8 cellular contexts compared by ENCODE assay signal in genomic region chr16:1959269-1960039, GRCh38. TPM values are rescaled to one million over a fixed set of nuclear protein-coding genes. Genes with fewer than 3 reads are reported as not detected.
DNase-seq lines count a peak whose midpoint lies in the region; ATAC-seq and TF ChIP-seq lines count a peak whose summit lies in the region.

Gene NDUFB10, plus strand, starts transcription at chr16:1959538. Its CDS starts 87 bp downstream, at chr16:1959625.

- peak; percentile 93 for TF ChIP-seq CTCF in 22Rv1 (IDR thresholded peaks at IDR 0.05)
- peak; percentile 81 for TF ChIP-seq CTCF in VCaP (conservative IDR thresholded peaks at IDR 0.05)
- TF ChIP-seq CTCF in breast epithelium (IDR thresholded peaks at IDR 0.05) = peak in 2 of 3 donors; percentile 27 to 40

- peaks cover 8 to 30% (median 11%) of the 10 kb centered on the region in 3 donors for H3K27me3 Mint-ChIP-seq in immature natural killer cell (ENCODE audit: low read depth in 3 of 3)

- peak within 1 kb of the TSS; percentile 43 to 82 (median 79) for H3K27ac Mint-ChIP-seq in immature natural killer cell

- H3K9me3 ChIP-seq in breast epithelium = no peaks in the 10 kb centered on the region

- H3K36me3 Mint-ChIP-seq in immature natural killer cell = peaks cover 8 to 13% (median 11%) of the 10 kb centered on the region in 3 donors

- H3K36me3 ChIP-seq in breast epithelium = no peaks in the 10 kb centered on the region

- ATAC-seq in GM18505 (IDR thresholded peaks at IDR 0.05; ENCODE audit: unreplicated experiment) = peak; percentile 79
- peak; percentile 79 for ATAC-seq in HG02981 (IDR thresholded peaks at IDR 0.05; ENCODE audit: unreplicated experiment)

- peak; percentile 55 for DNase-seq in NCI-H2107 treated with DMSO at 0.1 percent for 48 hours (lab: John Stamatoyannopoulos, UW; ENCODE audit: unreplicated experiment)
- peak; percentile 75 to 90 for DNase-seq in breast epithelium (ENCODE audit: low spot score in 2 of 2)
- DNase-seq in immature natural killer cell = peak; percentile 86 to 87 (median 87)
- DNase-seq in stimulated activated CD4-positive, alpha-beta T cell treated with anti-CD3 and anti-CD28 coated beads, Interleukin-12 subunit alpha, Interleukin-12 subunit beta, amount 100 ng/mL, for 24 hours (ENCODE audit: low read depth in 2 of 2) = peak; percentile 84 to 93

- H3K9me3 Mint-ChIP-seq in immature natural killer cell = no peaks in the 10 kb centered on the region

- no peaks in the 10 kb centered on the region for H3K27me3 ChIP-seq in breast epithelium

- H3K4me3 Mint-ChIP-seq in immature natural killer cell = peak within 1 kb of the TSS; percentile 79 to 87 (median 85)

- intact Hi-C loops in breast epithelium (cut with DNase I; ENCODE audit: low total_unique reads) = loop anchor here (5.0 to 10.0 kb wide), 2 partner anchors 175 to 957 kb away; partner anchors contain the start of gene PKD1

- peaks cover 2 to 10% of the 10 kb centered on the region in 2 donors for H3K4me1 ChIP-seq in breast epithelium

- peak within 1 kb of the TSS; percentile 96 for H3K27ac ChIP-seq in 22Rv1
- H3K27ac ChIP-seq in VCaP = peak within 1 kb of the TSS; percentile 84
- peak within 1 kb of the TSS; percentile 75 to 82 for H3K27ac ChIP-seq in breast epithelium

- peaks cover 25 to 37% of the 10 kb centered on the region in 2 donors for H3K4me1 Mint-ChIP-seq in immature natural killer cell

- H3K4me3 ChIP-seq in breast epithelium = peak within 1 kb of the TSS; percentile 68 to 85 (median 79)

- TF ChIP-seq POLR2A in GM18505 (IDR thresholded peaks at IDR 0.05; ENCODE audit: borderline replicate concordance, extremely low read depth, insufficient read depth, insufficient read length) (peak; percentile 94), breast epithelium (IDR thresholded peaks at IDR 0.05) (no peak)

RNA-seq across cellular contexts. Expression of gene NDUFB10, which starts in this region (rescaled TPM):
- total RNA-seq in breast epithelium = 100 to 1,000 TPM; 114 to 233 (median 144) TPM
- 100 to 1,000 TPM; 201 to 232 (median 203) TPM for polyA plus RNA-seq in immature natural killer cell

Comparison
In these comparisons a context has a peak if more than half of its experiments do, and no peak if none do; other contexts are left out.
1. Peak in every context shown above with its lines: DNase-seq, ATAC-seq, H3K4me3 ChIP-seq and H3K27ac ChIP-seq.
2. CTCF ChIP-seq: peak in every context shown above with its lines; median percentile 93 in 22Rv1; 81 in VCaP; 34 in breast epithelium.